Comparison of ENCODE assay signal across 31 cellular contexts in genomic region chr16:9412362-9413311, GRCh38.
"Had no signal": no experiment of that assay in that cellular context is flagged by ENCODE, and none has a peak within 500 bp of the region (broad histone marks: within the 10 kb centered on the region; RNA-seq: fewer than 3 reads in every experiment).

No MANE protein-coding gene starts in this region.

- H3K27me3 ChIP-seq: heart right ventricle, ovary, suprapubic skin, upper lobe of right lung had no signal

- H3K27ac Mint-ChIP-seq: mesothelial cell of epicardium; naive B cell; natural killer cell; nephron progenitor cell; stimulated activated effector memory CD8-positive, alpha-beta T cell treated with anti-CD3 and anti-CD28 coated beads, Interleukin-12 subunit alpha, Interleukin-12 subunit beta, amount 100 ng/mL, for 72 hours; stimulated activated naive CD8-positive, alpha-beta T cell treated with anti-CD3 and anti-CD28 coated beads, Interleukin-15, Interleukin-2, amounts not matched to agents 100 ng/mL and 50 ng/mL, for 24 hours had no signal

- H3K9me3 ChIP-seq: lower lobe of right lung, ovary, prostate gland, thoracic aorta, upper lobe of right lung had no signal

- H3K9me3 Mint-ChIP-seq: stimulated activated naive CD8-positive, alpha-beta T cell treated with anti-CD3 and anti-CD28 coated beads, Interleukin-15, Interleukin-2, amounts not matched to agents 100 ng/mL and 50 ng/mL, for 24 hours had no signal

- H3K4me3 ChIP-seq: heart right ventricle, hepatocyte, lower lobe of right lung, ovary, prostate gland, sigmoid colon, spleen, suprapubic skin, thoracic aorta, tibial artery, upper lobe of right lung had no signal

- H3K36me3 Mint-ChIP-seq: mesothelial cell of epicardium; natural killer cell; stimulated activated effector memory CD8-positive, alpha-beta T cell treated with anti-CD3 and anti-CD28 coated beads, Interleukin-12 subunit alpha, Interleukin-12 subunit beta, amount 100 ng/mL, for 72 hours had no signal

- H3K36me3 ChIP-seq: heart right ventricle, lower lobe of right lung, ovary, prostate gland, sigmoid colon, spleen, suprapubic skin, thoracic aorta, tibial artery, upper lobe of right lung had no signal

- H3K4me1 ChIP-seq: heart right ventricle, lower lobe of right lung, prostate gland, spleen, suprapubic skin, tibial artery had no signal

- H2AFZ ChIP-seq: hepatocyte had no signal

- DNase-seq: heart right ventricle; islet precursor cell; kidney glomerular epithelial cell; left colon; left ventricle myocardium superior; lower lobe of right lung; mammary epithelial cell; mesendoderm; naive B cell; natural killer cell; nephron progenitor cell; ovary; posterior cingulate gyrus; retina; right cardiac atrium; sigmoid colon; small intestine; spleen; stimulated activated CD4-positive, alpha-beta T cell treated with anti-CD3 and anti-CD28 coated beads, Interleukin-4, amount 100 ng/mL, for 24 hours; stimulated activated naive CD4-positive, alpha-beta T cell; tibial artery; trophoblast cell; upper lobe of right lung had no signal

- H3K4me2 ChIP-seq: hepatocyte had no signal

- H3K79me2 ChIP-seq: hepatocyte had no signal

- H3K27me3 Mint-ChIP-seq: stimulated activated naive CD8-positive, alpha-beta T cell treated with anti-CD3 and anti-CD28 coated beads, Interleukin-15, Interleukin-2, amounts not matched to agents 100 ng/mL and 50 ng/mL, for 24 hours had no signal

- ATAC-seq: heart right ventricle; left colon; left ventricle myocardium superior; natural killer cell; right cardiac atrium; stimulated activated effector memory CD8-positive, alpha-beta T cell treated with anti-CD3 and anti-CD28 coated beads, Interleukin-12 subunit alpha, Interleukin-12 subunit beta, amount 100 ng/mL, for 72 hours; upper lobe of right lung had no signal

- FAIRE-seq: small intestine, urothelium cell line had no signal

- H3K27ac ChIP-seq: heart right ventricle, hepatocyte, lower lobe of right lung, ovary, prostate gland, sigmoid colon, spleen, suprapubic skin, thoracic aorta, tibial artery, upper lobe of right lung had no signal

- H3K4me3 Mint-ChIP-seq: mesothelial cell of epicardium; naive B cell; natural killer cell; nephron progenitor cell; stimulated activated effector memory CD8-positive, alpha-beta T cell treated with anti-CD3 and anti-CD28 coated beads, Interleukin-12 subunit alpha, Interleukin-12 subunit beta, amount 100 ng/mL, for 72 hours; stimulated activated naive CD8-positive, alpha-beta T cell treated with anti-CD3 and anti-CD28 coated beads, Interleukin-15, Interleukin-2, amounts not matched to agents 100 ng/mL and 50 ng/mL, for 24 hours had no signal

- H3K4me1 Mint-ChIP-seq: naive B cell; natural killer cell; stimulated activated effector memory CD8-positive, alpha-beta T cell treated with anti-CD3 and anti-CD28 coated beads, Interleukin-12 subunit alpha, Interleukin-12 subunit beta, amount 100 ng/mL, for 72 hours had no signal
